ENCODE assay signal across 8 cellular contexts in genomic region chr14:61188936-61189808, GRCh38.
DNase-seq lines count a peak whose midpoint lies in the region; ATAC-seq, FAIRE-seq and TF ChIP-seq lines count a peak whose summit lies in the region.

No MANE protein-coding gene starts in this region.

- TF ChIP-seq EP300 in suprapubic skin (IDR thresholded peaks at IDR 0.05): no peak

- H3K9me1 ChIP-seq in endothelial cell of umbilical vein (replicated peaks; ENCODE audit: control insufficient read depth, extremely low read depth, insufficient read depth, low read length): no peaks in the 10 kb centered on the region

- TF ChIP-seq CTCF in WI38 (IDR thresholded peaks at IDR 0.05; ENCODE audit: low read depth, low read length) (peak; percentile 54), endothelial cell of umbilical vein (IDR thresholded peaks at IDR 0.05; ENCODE audit: extremely low read depth in 1 of 2, insufficient read depth in 1 of 2, low read depth in 1 of 2, low read length in 2 of 2) (peak; percentile 70 to 85), suprapubic skin (IDR thresholded peaks at IDR 0.05) (peak in 1 of 2 donors; percentile 58)

- no peaks in the 10 kb centered on the region for H3K79me2 ChIP-seq in endothelial cell of umbilical vein (ENCODE audit: control insufficient read depth, insufficient read depth, low read length)

- POLR2A ChIA-PET in endothelial cell of umbilical vein (lab: Charles Lee): no interaction called here

- peak overlapping the region; percentile 44 for H3K27ac ChIP-seq in endothelial cell of umbilical vein (ENCODE audit: insufficient read depth, low read depth, low read length)
- H3K27ac ChIP-seq in suprapubic skin: peak overlapping the region; percentile 60

- H3K27me3 ChIP-seq in endothelial cell of umbilical vein (ENCODE audit: control insufficient read depth in 2 of 2, insufficient read depth in 2 of 2, low read length in 2 of 2): no peaks in the 10 kb centered on the region
- H3K27me3 ChIP-seq in suprapubic skin: peaks cover 6% of the 10 kb centered on the region

- H3K4me1 ChIP-seq in endothelial cell of umbilical vein (ENCODE audit: control insufficient read depth, extremely low read depth, insufficient read depth, low read length) (peaks cover 44% of the 10 kb centered on the region), suprapubic skin (peaks cover 16% of the 10 kb centered on the region)

- no peaks in the 10 kb centered on the region for H3K9me3 ChIP-seq in endothelial cell of umbilical vein (replicated peaks; ENCODE audit: control insufficient read depth, insufficient read depth, low read length)
- no peaks in the 10 kb centered on the region for H3K9me3 ChIP-seq in suprapubic skin

- no peak overlapping the region for H3K4me3 ChIP-seq in WI38 (ENCODE audit: low read depth, low read length)
- H3K4me3 ChIP-seq in endothelial cell of umbilical vein (replicated peaks in 1 of 3; ENCODE audit: insufficient read depth in 1 of 3, low read depth in 1 of 3, low read length in 3 of 3): peak overlapping the region; percentile 9 to 50 (median 32)
- H3K4me3 ChIP-seq in suprapubic skin: peak overlapping the region; percentile 42

- H3K9ac ChIP-seq in endothelial cell of umbilical vein (replicated peaks; ENCODE audit: extremely low read depth, insufficient read depth, low read length): peak overlapping the region; percentile 66

- TF ChIP-seq POLR2A in endothelial cell of umbilical vein (IDR thresholded peaks at IDR 0.05; ENCODE audit: low read depth, low read length) (no peak), suprapubic skin (IDR thresholded peaks at IDR 0.05) (no peak)

- ATAC-seq in HG02610 (IDR thresholded peaks at IDR 0.05; ENCODE audit: unreplicated experiment) (peak; percentile 81), GM21515 (IDR thresholded peaks at IDR 0.05; ENCODE audit: unreplicated experiment) (no peak)

- H3K4me2 ChIP-seq in endothelial cell of umbilical vein (ENCODE audit: insufficient read depth, low read length): peak overlapping the region; percentile 74

- H3K36me3 ChIP-seq in endothelial cell of umbilical vein (ENCODE audit: control insufficient read depth in 2 of 2, extremely low read depth in 1 of 2, insufficient read depth in 2 of 2, low read length in 2 of 2): no peaks in the 10 kb centered on the region
- H3K36me3 ChIP-seq in suprapubic skin: no peaks in the 10 kb centered on the region

- DNase-seq in Daoy (ENCODE audit: low read depth): peak; percentile 88
- DNase-seq in endothelial cell of umbilical vein (ENCODE audit: low read depth, low spot score): peak; percentile 70
- DNase-seq in midbrain (lab: John Stamatoyannopoulos, UW): peak; percentile 6
- DNase-seq in suprapubic skin (ENCODE audit: low spot score in 2 of 2): peak in 1 of 2 donors; percentile 66
- DNase-seq in NCI-H1092 (lab: John Stamatoyannopoulos, UW): no peak

- WGBS in suprapubic skin: 8% methylated on average over 30 of the region's 30 CpGs

- CTCF ChIA-PET in endothelial cell of umbilical vein (lab: Charles Lee): interaction anchor here (0.6 to 2.9 kb wide), 13 partner anchors 10 to 532 kb away, joined by 3 to 34 read pairs (median 5); partner anchors contain the start of genes SLC38A6 and TRMT5

- dilution Hi-C loops in endothelial cell of umbilical vein (cut with MboI; ENCODE audit: extremely low pct_ligation_motif_present, low sequenced_read_pairs): no loop called here

- no peaks in the 10 kb centered on the region for H4K20me1 ChIP-seq in endothelial cell of umbilical vein (replicated peaks; ENCODE audit: control insufficient read depth, extremely low read depth, insufficient read depth, low read length)

- BruUV-seq in endothelial cell of umbilical vein (replicated peaks; lab: Mats Ljungman, UMichigan): no TSS peak

- intact Hi-C loops in endothelial cell of umbilical vein (cut with micrococcal nuclease): loop anchor here (1.0 to 5.0 kb wide), 5 partner anchors 64 to 532 kb away; partner anchors contain the start of genes SLC38A6 and TRMT5

- FAIRE-seq in endothelial cell of umbilical vein (lab: Jason Lieb, UNC): peak; percentile 50

- peak overlapping the region; percentile 91 for H2AFZ ChIP-seq in endothelial cell of umbilical vein (ENCODE audit: low read depth, low read length)

TF ChIP-seq in endothelial cell of umbilical vein, 7 proteins besides CTCF, POLR2A, EP300 and RAD21:
- TF ChIP-seq POLR2AphosphoS5 (IDR thresholded peaks at IDR 0.05; ENCODE audit: insufficient read depth, low read depth, low read length) (no peak), FOS (IDR thresholded peaks at IDR 0.05; ENCODE audit: borderline replicate concordance, insufficient read depth, low read length) (no peak), GATA2 (IDR thresholded peaks at IDR 0.05; ENCODE audit: insufficient read depth, insufficient read length, low read depth, low read length) (no peak), JUN (IDR thresholded peaks at IDR 0.05; ENCODE audit: borderline replicate concordance, insufficient read depth, insufficient read length, low read depth) (no peak), MYC (IDR thresholded peaks at IDR 0.05; ENCODE audit: low read depth, low read length) (no peak), EZH2 (IDR thresholded peaks at IDR 0.05; ENCODE audit: borderline replicate concordance, low read depth, low read length, severe bottlenecking) (no peak)
- TF ChIP-seq, protein P1, sequence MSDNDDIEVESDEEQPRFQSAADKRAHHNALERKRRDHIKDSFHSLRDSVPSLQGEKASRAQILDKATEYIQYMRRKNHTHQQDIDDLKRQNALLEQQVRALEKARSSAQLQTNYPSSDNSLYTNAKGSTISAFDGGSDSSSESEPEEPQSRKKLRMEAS (IDR thresholded peaks at IDR 0.05; ENCODE audit: insufficient read depth, insufficient read length): no peak
